ENCODE assay signal across 8 cellular contexts in the genomic region with DNA sequence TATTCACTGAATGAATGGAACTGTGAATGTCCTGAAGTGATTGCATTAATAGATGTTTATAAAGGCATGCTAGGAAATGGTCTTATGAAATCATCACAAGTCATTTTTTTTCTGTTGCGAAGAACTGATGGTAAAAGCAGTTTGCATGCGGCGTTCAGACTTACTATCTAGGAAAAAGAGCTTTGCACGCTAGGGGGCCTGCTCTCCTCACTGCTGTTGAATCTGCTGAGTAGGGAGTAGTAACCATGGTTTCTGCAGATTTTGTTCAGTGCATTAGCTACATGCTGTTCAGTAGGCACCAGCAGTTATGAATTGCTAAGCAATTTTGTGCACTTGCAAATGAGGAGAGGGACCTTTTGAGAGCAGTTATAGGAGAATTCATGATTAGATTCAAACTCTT. TPM values are rescaled to one million over a fixed set of nuclear protein-coding genes. Genes with fewer than 3 reads are reported as not detected.
DNase-seq lines count a peak whose midpoint lies in the region; ATAC-seq and TF ChIP-seq lines count a peak whose summit lies in the region.

No MANE protein-coding gene starts in this region.

- no peaks in the 10 kb centered on the region for H3K9me3 Mint-ChIP-seq in activated CD8-positive, alpha-beta memory T cell treated with anti-CD3 and anti-CD28 coated beads, Interleukin-2, amount 10 ng/mL, durations not matched to agents 7 days and 5 days (ENCODE audit: low read depth)

- no peaks in the 10 kb centered on the region for H3K4me1 Mint-ChIP-seq in activated CD8-positive, alpha-beta memory T cell treated with anti-CD3 and anti-CD28 coated beads, Interleukin-2, amount 10 ng/mL, durations not matched to agents 7 days and 5 days

- no peak overlapping the region for H3K27ac Mint-ChIP-seq in activated CD8-positive, alpha-beta memory T cell treated with anti-CD3 and anti-CD28 coated beads, Interleukin-2, amount 10 ng/mL, durations not matched to agents 7 days and 5 days

- no peaks in the 10 kb centered on the region for H3K27me3 Mint-ChIP-seq in activated CD8-positive, alpha-beta memory T cell treated with anti-CD3 and anti-CD28 coated beads, Interleukin-2, amount 10 ng/mL, durations not matched to agents 7 days and 5 days

- TF ChIP-seq CTCF in AG09309 (IDR thresholded peaks at IDR 0.05; ENCODE audit: control insufficient read depth, insufficient read depth, low read depth, low read length, missing control alignments) = peak; percentile 84
- peak; percentile 90 for TF ChIP-seq CTCF in choroid plexus epithelial cell (conservative IDR thresholded peaks at IDR 0.05; ENCODE audit: low read depth, low read length)

- H3K4me3 ChIP-seq in AG09309 (ENCODE audit: control insufficient read depth, low read depth, low read length) (no peak overlapping the region), choroid plexus epithelial cell (ENCODE audit: low read depth, low read length) (no peak overlapping the region)

- H3K4me3 Mint-ChIP-seq in activated CD8-positive, alpha-beta memory T cell treated with anti-CD3 and anti-CD28 coated beads, Interleukin-2, amount 10 ng/mL, durations not matched to agents 7 days and 5 days = no peak overlapping the region

- peak; percentile 86 for DNase-seq in AG09309 (ENCODE audit: low read depth)
- peak; percentile 20 for DNase-seq in NAMALWA (ENCODE audit: low spot score)
- peak; percentile 96 for DNase-seq in choroid plexus epithelial cell (ENCODE audit: low read depth)
- DNase-seq in middle frontal gyrus (ENCODE audit: extremely low spot score, low spot score) = peak; percentile 72
- DNase-seq in activated CD8-positive, alpha-beta memory T cell treated with anti-CD3 and anti-CD28 coated beads, Interleukin-2, amount 10 ng/mL, durations not matched to agents 7 days and 5 days = no peak
- DNase-seq in activated T-cell treated with anti-CD3 and anti-CD28 coated beads, Interleukin-2, amount 50 U/mL, for 1 hour = no peak

- ATAC-seq in GM19328 (IDR thresholded peaks at IDR 0.05; ENCODE audit: unreplicated experiment) = no peak
- ATAC-seq in activated CD8-positive, alpha-beta memory T cell treated with anti-CD3 and anti-CD28 coated beads, Interleukin-2, amount 10 ng/mL, durations not matched to agents 7 days and 5 days = no peak
- no peak for ATAC-seq in GM21528 (IDR thresholded peaks at IDR 0.05; ENCODE audit: low FRiP score, unreplicated experiment)

- CTCF ChIA-PET in activated CD8-positive, alpha-beta memory T cell treated with anti-CD3 and anti-CD28 coated beads, Interleukin-2, amount 10 ng/mL, durations not matched to agents 7 days and 5 days (lab: Charles Lee) = no interaction called here

- H3K36me3 Mint-ChIP-seq in activated CD8-positive, alpha-beta memory T cell treated with anti-CD3 and anti-CD28 coated beads, Interleukin-2, amount 10 ng/mL, durations not matched to agents 7 days and 5 days = peaks cover 77% of the 10 kb centered on the region

RNA-seq across cellular contexts. Expression of a gene that starts 57.9 kb away (rescaled TPM):
- total RNA-seq in activated CD8-positive, alpha-beta memory T cell treated with anti-CD3 and anti-CD28 coated beads, Interleukin-2, amount 10 ng/mL, durations not matched to agents 7 days and 5 days = 100 to 1,000 TPM; 150 to 158 TPM

Comparison
In these comparisons a context has a peak if more than half of its experiments do, and no peak if none do; other contexts are left out.
1. DNase-seq: peak in AG09309 (single experiment), NAMALWA (single experiment), choroid plexus epithelial cell (single experiment) and middle frontal gyrus (single experiment); none in activated CD8-positive, alpha-beta memory T cell treated with anti-CD3 and anti-CD28 coated beads, Interleukin-2, amount 10 ng/mL, durations not matched to agents 7 days and 5 days (single experiment) and activated T-cell treated with anti-CD3 and anti-CD28 coated beads, Interleukin-2, amount 50 U/mL, for 1 hour (single experiment).